15 cellular contexts compared by ENCODE assay signal in the genomic region with DNA sequence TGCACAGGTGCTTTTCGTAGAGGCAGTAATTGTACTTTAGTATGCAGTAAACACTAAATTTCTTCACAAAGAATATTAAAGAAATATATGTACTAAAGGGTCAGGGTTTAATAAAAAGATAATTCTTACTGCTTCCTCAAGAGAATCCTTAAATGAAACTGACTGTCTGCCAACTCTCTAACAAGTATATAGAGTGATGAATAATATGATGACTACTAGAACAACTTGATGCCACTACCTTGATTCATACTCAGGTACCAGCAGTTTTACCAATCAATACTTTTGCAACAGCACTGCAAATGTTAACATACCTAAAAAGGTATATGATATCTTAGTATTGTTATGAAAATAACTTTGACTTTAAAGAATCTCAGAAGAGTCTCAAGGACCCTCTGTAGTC. TPM values are rescaled to one million over a fixed set of nuclear protein-coding genes. Genes with fewer than 3 reads are reported as not detected.
A peak's percentile ranks its signal among the peaks of the same experiment; 100 is the strongest.
DNase-seq lines count a peak whose midpoint lies in the region; ATAC-seq and TF ChIP-seq lines count a peak whose summit lies in the region.
"Had no signal": no experiment of that assay in that cellular context is flagged by ENCODE, and none has a peak within 500 bp of the region (broad histone marks: within the 10 kb centered on the region; RNA-seq: fewer than 3 reads in every experiment).

No MANE protein-coding gene starts in this region.

- H3K4me1 ChIP-seq in Loucy (ENCODE audit: insufficient read depth, low read length, poor library complexity, severe bottlenecking) (peaks cover 45% of the 10 kb centered on the region), smooth muscle cell (ENCODE audit: low read depth) (peaks cover 15% of the 10 kb centered on the region)

- peaks cover 0 to 3% of the 10 kb centered on the region in 2 donors for H3K9me3 Mint-ChIP-seq in activated T-cell treated with anti-CD3 and anti-CD28 coated beads, Interleukin-2, amount 50 U/mL, for 72 hours
- H3K9me3 Mint-ChIP-seq in activated T-cell treated with anti-CD3 and anti-CD28 coated beads, Interleukin-2, amount 50 U/mL, for 4 hours = no peaks in the 10 kb centered on the region
- H3K9me3 Mint-ChIP-seq in brain = peaks cover 0 to 3% (median 0%) of the 10 kb centered on the region in 5 experiments
- H3K9me3 Mint-ChIP-seq: H9 had no signal

- peak overlapping the region; percentile 28 for H3K27ac Mint-ChIP-seq in activated T-cell treated with anti-CD3 and anti-CD28 coated beads, Interleukin-2, amount 50 U/mL, for 72 hours
- no peak overlapping the region for H3K27ac Mint-ChIP-seq in brain
- H3K27ac Mint-ChIP-seq: H9 had no signal

- H3K9me2 ChIP-seq in Loucy (replicated peaks; ENCODE audit: low read depth, low read length) = no peaks in the 10 kb centered on the region

- TF ChIP-seq CTCF in Loucy (conservative IDR thresholded peaks at IDR 0.05; ENCODE audit: low read length) = no peak
- TF ChIP-seq CTCF in brain (conservative IDR thresholded peaks at IDR 0.05) = no peak
- TF ChIP-seq CTCF in smooth muscle cell (IDR thresholded peaks at IDR 0.05; ENCODE audit: borderline replicate concordance, insufficient read depth, poor library complexity, severe bottlenecking) = no peak

- no peaks in the 10 kb centered on the region for H3F3A ChIP-seq in Loucy (ENCODE audit: low read depth)
- peaks cover 3% of the 10 kb centered on the region for H3F3A ChIP-seq in smooth muscle cell (ENCODE audit: low read depth)

- H3K36me3 ChIP-seq in Loucy (ENCODE audit: insufficient read depth, low read length) = peaks cover 34% of the 10 kb centered on the region; the same call in 1 of the 2 replicates
- peaks cover 39% of the 10 kb centered on the region for H3K36me3 ChIP-seq in smooth muscle cell (ENCODE audit: low read depth)

- H3K9ac ChIP-seq in Loucy (ENCODE audit: low read depth, low read length, poor library complexity, severe bottlenecking) (no peak overlapping the region), smooth muscle cell (ENCODE audit: low read depth) (no peak overlapping the region)
- H3K9ac ChIP-seq: BLaER1 had no signal

- H2AFZ ChIP-seq in Loucy (ENCODE audit: low read length) (no peak overlapping the region), smooth muscle cell (ENCODE audit: low read depth) (no peak overlapping the region)

- H3K36me3 Mint-ChIP-seq in activated T-cell treated with anti-CD3 and anti-CD28 coated beads, Interleukin-2, amount 50 U/mL, for 72 hours (ENCODE audit: insufficient read depth in 2 of 2) = peaks cover 8 to 24% of the 10 kb centered on the region in 2 donors
- peaks cover 33% of the 10 kb centered on the region for H3K36me3 Mint-ChIP-seq in activated T-cell treated with anti-CD3 and anti-CD28 coated beads, Interleukin-2, amount 50 U/mL, for 4 hours (ENCODE audit: insufficient read depth)
- peaks cover 62% of the 10 kb centered on the region for H3K36me3 Mint-ChIP-seq in brain

- 100% methylated on average over 1 of the region's 1 CpG for WGBS in smooth muscle cell (ENCODE audit: low lambda C conversion rate)

- no peaks in the 10 kb centered on the region for H3K27me3 Mint-ChIP-seq in activated T-cell treated with anti-CD3 and anti-CD28 coated beads, Interleukin-2, amount 50 U/mL, for 72 hours (ENCODE audit: low read depth)
- no peaks in the 10 kb centered on the region for H3K27me3 Mint-ChIP-seq in activated T-cell treated with anti-CD3 and anti-CD28 coated beads, Interleukin-2, amount 50 U/mL, for 4 hours (ENCODE audit: low read depth)
- H3K27me3 Mint-ChIP-seq in brain = peaks cover 6% of the 10 kb centered on the region

- no peak for DNase-seq in activated T-cell treated with anti-CD3 and anti-CD28 coated beads, Interleukin-2, amount 50 U/mL, for 72 hours
- no peak for DNase-seq in activated T-cell treated with anti-CD3 and anti-CD28 coated beads, Interleukin-2, amount 50 U/mL, for 4 hours
- DNase-seq in smooth muscle cell (lab: John Stamatoyannopoulos, UW; ENCODE audit: unreplicated experiment) (no peak), activated gamma-delta T cell treated with Interleukin-2 at 50 U/mL for 16 hours (no peak)
- DNase-seq: AML-193, DMS53, GF-D8, GOT3, H9 had no signal

- H3K4me1 Mint-ChIP-seq in activated T-cell treated with anti-CD3 and anti-CD28 coated beads, Interleukin-2, amount 50 U/mL, for 72 hours (ENCODE audit: low read depth) = peaks cover 41% of the 10 kb centered on the region
- H3K4me1 Mint-ChIP-seq in activated T-cell treated with anti-CD3 and anti-CD28 coated beads, Interleukin-2, amount 50 U/mL, for 4 hours (ENCODE audit: low read depth) = peaks cover 45% of the 10 kb centered on the region
- H3K4me1 Mint-ChIP-seq in brain = peaks cover 53% of the 10 kb centered on the region

- H3K4me3 Mint-ChIP-seq in activated T-cell treated with anti-CD3 and anti-CD28 coated beads, Interleukin-2, amount 50 U/mL, for 72 hours = peak overlapping the region in 1 of 2 donors; percentile 18
- H3K4me3 Mint-ChIP-seq in activated T-cell treated with anti-CD3 and anti-CD28 coated beads, Interleukin-2, amount 50 U/mL, for 4 hours = no peak overlapping the region
- peak overlapping the region in 3 of 5 experiments; percentile 39 to 95 (median 94) for H3K4me3 Mint-ChIP-seq in brain
- H3K4me3 Mint-ChIP-seq: H9 had no signal

- H3K27ac ChIP-seq in smooth muscle cell (ENCODE audit: low read depth) = no peak overlapping the region
- H3K27ac ChIP-seq: 22Rv1, BLaER1 had no signal

- H3K4me2 ChIP-seq in Loucy (ENCODE audit: low read depth, low read length, poor library complexity, severe bottlenecking) = peak overlapping the region; percentile 95
- peak overlapping the region; percentile 100 for H3K4me2 ChIP-seq in smooth muscle cell
- H3K4me2 ChIP-seq: BLaER1 had no signal

- peaks cover 26% of the 10 kb centered on the region for H4K20me1 ChIP-seq in Loucy (ENCODE audit: insufficient read depth, low read length, poor library complexity, severe bottlenecking)
- peaks cover 74% of the 10 kb centered on the region for H4K20me1 ChIP-seq in smooth muscle cell (ENCODE audit: low read depth)
- H4K20me1 ChIP-seq: BLaER1 had no signal

- H3K79me2 ChIP-seq in Loucy (ENCODE audit: insufficient read depth, low read length) (peaks cover 38% of the 10 kb centered on the region), smooth muscle cell (ENCODE audit: low read depth) (peaks cover 72% of the 10 kb centered on the region)

- H3K9me3 ChIP-seq in Loucy (ENCODE audit: insufficient read depth, low read depth, low read length) (no peaks in the 10 kb centered on the region), smooth muscle cell (replicated peaks; ENCODE audit: low read depth) (no peaks in the 10 kb centered on the region)
- H3K9me3 ChIP-seq: BLaER1 had no signal

- peak overlapping the region; percentile 34 for H3K4me3 ChIP-seq in Loucy (ENCODE audit: low read length, poor library complexity, severe bottlenecking)
- H3K4me3 ChIP-seq in smooth muscle cell = peak overlapping the region; percentile 77
- H3K4me3 ChIP-seq: BLaER1 had no signal

- no peak for ATAC-seq in activated T-cell treated with anti-CD3 and anti-CD28 coated beads, Interleukin-2, amount 50 U/mL, for 72 hours (replicated peaks in 1 of 2)
- no peak for ATAC-seq in activated T-cell treated with anti-CD3 and anti-CD28 coated beads, Interleukin-2, amount 50 U/mL, for 4 hours
- ATAC-seq in HG02588 (IDR thresholded peaks at IDR 0.05; ENCODE audit: unreplicated experiment) (no peak), HG03097 (IDR thresholded peaks at IDR 0.05; ENCODE audit: low FRiP score, unreplicated experiment) (no peak)

- H3K27me3 ChIP-seq in Loucy (ENCODE audit: insufficient read depth, low read length, poor library complexity, severe bottlenecking) (no peaks in the 10 kb centered on the region), smooth muscle cell (ENCODE audit: low read depth) (no peaks in the 10 kb centered on the region)
- H3K27me3 ChIP-seq: BLaER1 had no signal

RNA-seq across cellular contexts. Expression of a gene that starts 3.8 kb away (rescaled TPM):
- 10 to 100 TPM; 40.9 to 43.7 TPM for total RNA-seq in activated T-cell treated with anti-CD3 and anti-CD28 coated beads, Interleukin-2, amount 50 U/mL, for 72 hours
- 10 to 100 TPM; 27.2 to 32.2 (median 30.8) TPM for total RNA-seq in activated T-cell treated with anti-CD3 and anti-CD28 coated beads, Interleukin-2, amount 50 U/mL, for 4 hours
- polyA plus RNA-seq in brain (ENCODE audit: insufficient read depth, low read depth, low replicate concordance) = 27.0 TPM
- 192 and 283 TPM in 2 replicates for total RNA-seq in smooth muscle cell
- 159 and 215 TPM in 2 replicates for polyA plus RNA-seq in smooth muscle cell

RNA-seq across cellular contexts. Expression of a gene that starts 4.0 kb away (rescaled TPM):
- total RNA-seq in activated T-cell treated with anti-CD3 and anti-CD28 coated beads, Interleukin-2, amount 50 U/mL, for 72 hours = under 1 TPM; 0.07 to 0.25 TPM
- total RNA-seq in activated T-cell treated with anti-CD3 and anti-CD28 coated beads, Interleukin-2, amount 50 U/mL, for 4 hours = not detected
- polyA plus RNA-seq in brain (ENCODE audit: insufficient read depth, low read depth, low replicate concordance) (4.0 TPM), smooth muscle cell (1.5 and 1.6 TPM in 2 replicates)
- total RNA-seq in smooth muscle cell = 11.1 and 13.4 TPM in 2 replicates
